In the genomic region with DNA sequence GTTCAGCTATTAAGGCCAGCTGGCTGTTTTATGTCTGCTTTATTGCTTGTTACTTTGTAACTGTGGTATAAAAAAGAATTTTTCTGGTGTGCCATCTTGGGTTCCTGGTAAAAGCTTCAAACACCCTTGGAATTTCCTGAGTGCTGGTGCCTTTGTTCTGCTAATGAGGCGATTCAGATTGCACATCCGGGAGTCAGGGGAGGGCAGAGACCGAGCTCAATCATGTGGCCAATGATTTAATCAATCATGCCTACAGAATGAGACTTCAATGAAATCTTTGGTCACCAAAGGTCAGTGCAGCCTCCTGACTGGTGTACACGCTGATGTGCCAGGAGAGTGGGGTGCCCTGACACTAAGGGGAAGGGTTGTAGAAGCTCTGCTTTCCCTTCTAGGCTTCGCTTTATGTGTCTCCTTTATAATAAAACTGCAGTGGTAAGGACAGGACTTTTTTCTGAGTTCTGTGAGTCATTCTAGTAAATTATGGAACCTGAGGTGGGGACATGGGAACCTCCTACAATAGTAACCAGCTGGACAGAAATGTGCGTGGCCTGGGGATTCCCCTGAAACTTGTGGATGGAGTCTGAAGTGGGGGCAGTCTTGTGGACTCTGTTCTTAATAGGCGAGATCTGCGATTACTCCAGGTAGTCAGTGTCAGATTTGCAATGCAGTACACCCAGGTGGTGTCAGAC, we compare ENCODE assay signal across 10 cellular contexts.
DNase-seq lines count a peak whose midpoint lies in the region; ATAC-seq lines count a peak whose summit lies in the region.
"Had no signal": no experiment of that assay in that cellular context is flagged by ENCODE, and none has a peak within 500 bp of the region (broad histone marks: within the 10 kb centered on the region; RNA-seq: fewer than 3 reads in every experiment).

No MANE protein-coding gene starts in this region.

- DNase-seq in A172 (ENCODE audit: low spot score) = peak; percentile 78
- DNase-seq in HS-5 (ENCODE audit: low read depth) = peak; percentile 9
- peak; percentile 96 for DNase-seq in dermis blood vessel endothelial cell
- peak; percentile 89 for DNase-seq in kidney tubule cell (ENCODE audit: low spot score)
- no peak for DNase-seq in NCI-H774 (lab: John Stamatoyannopoulos, UW)
- DNase-seq: activated naive CD8-positive, alpha-beta T cell treated with anti-CD3 and anti-CD28 coated beads for 36 hours; KBM-7 had no signal

- ATAC-seq in HG03442 (IDR thresholded peaks at IDR 0.05; ENCODE audit: unreplicated experiment) = no peak
- ATAC-seq in GM21619 (IDR thresholded peaks at IDR 0.05; ENCODE audit: unreplicated experiment) = no peak
- no peak for ATAC-seq in activated CD4-positive, CD25-positive, alpha-beta regulatory T cell treated with anti-CD3 and anti-CD28 coated beads, Interleukin-2, amount 50 U/mL, for 24 hours
